ENCODE assay signal across 1 cellular context in genomic region chr5:88875609-88876234, GRCh38.
TF ChIP-seq lines count a peak whose summit lies in the region.

No MANE protein-coding gene starts in this region.

TF ChIP-seq in WTC11, 78 proteins besides CTCF, POLR2A, EP300 and RAD21 (continued from another document):
- TF ChIP-seq ATF2 (CRISPR knock-in tag; IDR thresholded peaks at IDR 0.05; ENCODE audit: borderline replicate concordance, low read depth) = no peak
TF ChIP-seq in WTC11: peak in this region for 0.
